In genomic region chr5:126831175-126831574, GRCh38 we compare ENCODE assay signal across 15 cellular contexts.
"Had no signal": no experiment of that assay in that cellular context is flagged by ENCODE, and none has a peak within 500 bp of the region (broad histone marks: within the 10 kb centered on the region; RNA-seq: fewer than 3 reads in every experiment).

No MANE protein-coding gene starts in this region.

- H3K27ac Mint-ChIP-seq: activated CD4-positive, alpha-beta T cell treated with anti-CD3 and anti-CD28 coated beads for 36 hours; activated naive CD4-positive, alpha-beta T cell treated with anti-CD3 and anti-CD28 coated beads for 36 hours; activated T-helper 17 cell treated with anti-CD3 and anti-CD28 coated beads, Interleukin-2, amount 50 U/mL, for 72 hours; stimulated activated memory B cell treated with anti-CD40 and anti-IgM and Interleukin-4, amounts not matched to agents 10 μg/mL and 1 μg/mL and 100 μg/mL, for 72 hours had no signal

- H3K4me3 ChIP-seq: colonic mucosa, esophagus squamous epithelium, left ventricle myocardium inferior, mucosa of descending colon, transverse colon had no signal

- H3K4me1 ChIP-seq: colonic mucosa, left ventricle myocardium inferior, transverse colon had no signal

- H3K27ac ChIP-seq: colonic mucosa, esophagus squamous epithelium, left ventricle myocardium inferior, transverse colon, VCaP had no signal

- H3K27me3 ChIP-seq: colonic mucosa, esophagus squamous epithelium, transverse colon had no signal

- H3K9me3 Mint-ChIP-seq: activated naive CD4-positive, alpha-beta T cell treated with anti-CD3 and anti-CD28 coated beads for 36 hours; activated T-helper 17 cell treated with anti-CD3 and anti-CD28 coated beads, Interleukin-2, amount 50 U/mL, for 72 hours; naive thymus-derived CD4-positive, alpha-beta T cell; stimulated activated memory B cell treated with anti-CD40 and anti-IgM and Interleukin-4, amounts not matched to agents 10 μg/mL and 1 μg/mL and 100 μg/mL, for 72 hours had no signal

- H3K4me3 Mint-ChIP-seq: activated CD4-positive, alpha-beta T cell treated with anti-CD3 and anti-CD28 coated beads for 36 hours; activated naive CD4-positive, alpha-beta T cell treated with anti-CD3 and anti-CD28 coated beads for 36 hours; activated T-helper 17 cell treated with anti-CD3 and anti-CD28 coated beads, Interleukin-2, amount 50 U/mL, for 72 hours; naive thymus-derived CD4-positive, alpha-beta T cell; stimulated activated memory B cell treated with anti-CD40 and anti-IgM and Interleukin-4, amounts not matched to agents 10 μg/mL and 1 μg/mL and 100 μg/mL, for 72 hours had no signal

- ATAC-seq: activated CD4-positive, alpha-beta T cell treated with anti-CD3 and anti-CD28 coated beads for 36 hours; activated T-helper 17 cell treated with anti-CD3 and anti-CD28 coated beads, Interleukin-2, amount 50 U/mL, for 72 hours; mucosa of descending colon; naive thymus-derived CD4-positive, alpha-beta T cell; stimulated activated memory B cell treated with anti-CD40 and anti-IgM and Interleukin-4, amounts not matched to agents 10 μg/mL and 1 μg/mL and 100 μg/mL, for 72 hours had no signal

- H3K4me1 Mint-ChIP-seq: activated T-helper 17 cell treated with anti-CD3 and anti-CD28 coated beads, Interleukin-2, amount 50 U/mL, for 72 hours; stimulated activated memory B cell treated with anti-CD40 and anti-IgM and Interleukin-4, amounts not matched to agents 10 μg/mL and 1 μg/mL and 100 μg/mL, for 72 hours had no signal

- H3K36me3 ChIP-seq: colonic mucosa, left ventricle myocardium inferior had no signal

- DNase-seq: activated CD4-positive, alpha-beta T cell treated with anti-CD3 and anti-CD28 coated beads for 36 hours; activated CD8-positive, alpha-beta memory T cell treated with anti-CD3 and anti-CD28 coated beads for 24 hours; activated naive CD4-positive, alpha-beta T cell treated with anti-CD3 and anti-CD28 coated beads for 36 hours; colonic mucosa; effector CD4-positive, alpha-beta T cell; esophagus squamous epithelium; hippocampal formation; left ventricle myocardium inferior; mucosa of descending colon; naive thymus-derived CD4-positive, alpha-beta T cell; substantia nigra; transverse colon had no signal

- H3K9me3 ChIP-seq: colonic mucosa, esophagus squamous epithelium, left ventricle myocardium inferior, mucosa of descending colon, transverse colon had no signal

- H3K27me3 Mint-ChIP-seq: activated CD4-positive, alpha-beta T cell treated with anti-CD3 and anti-CD28 coated beads for 36 hours; activated T-helper 17 cell treated with anti-CD3 and anti-CD28 coated beads, Interleukin-2, amount 50 U/mL, for 72 hours; naive thymus-derived CD4-positive, alpha-beta T cell; stimulated activated memory B cell treated with anti-CD40 and anti-IgM and Interleukin-4, amounts not matched to agents 10 μg/mL and 1 μg/mL and 100 μg/mL, for 72 hours had no signal
